In the genomic region with DNA sequence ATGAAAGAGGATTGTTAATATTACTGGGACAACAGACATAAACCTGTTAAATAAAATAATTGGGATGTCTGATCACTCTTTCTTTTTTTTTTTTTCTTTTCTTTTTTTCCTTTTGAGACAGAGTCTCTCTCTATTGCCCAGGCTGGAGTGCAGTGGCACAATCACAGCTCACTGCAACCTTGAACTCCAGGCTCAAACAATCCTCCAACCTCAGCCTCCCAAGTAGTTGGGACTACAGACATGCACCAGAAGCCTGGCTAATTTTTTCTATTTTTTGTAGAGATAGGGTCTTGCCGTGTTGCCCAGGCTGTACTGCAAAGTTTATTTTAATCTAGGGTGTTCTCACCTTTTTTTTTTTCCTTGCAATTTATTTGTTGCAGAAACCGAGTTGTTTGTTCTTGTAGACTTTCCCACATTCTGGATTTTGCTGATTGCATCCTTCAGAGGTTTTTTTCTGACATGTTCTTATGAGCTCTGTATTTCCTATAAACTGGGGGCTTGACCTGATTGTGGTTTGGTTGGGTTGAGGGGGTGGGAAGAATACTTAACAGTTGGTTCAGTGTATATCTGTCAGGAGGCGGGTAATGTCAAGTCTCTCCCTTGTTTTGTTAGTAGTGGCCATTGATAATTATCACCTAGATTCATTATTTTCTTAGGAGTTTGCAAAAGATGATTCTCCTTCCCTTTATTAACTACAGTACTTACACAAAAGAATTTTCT, we compare ENCODE assay signal across 13 cellular contexts.
DNase-seq lines count a peak whose midpoint lies in the region; ATAC-seq and TF ChIP-seq lines count a peak whose summit lies in the region.
"Had no signal": no experiment of that assay in that cellular context is flagged by ENCODE, and none has a peak within 500 bp of the region (broad histone marks: within the 10 kb centered on the region; RNA-seq: fewer than 3 reads in every experiment).

No MANE protein-coding gene starts in this region.

- peaks cover 38 to 39% of the 10 kb centered on the region in 2 donors for H3K4me1 Mint-ChIP-seq in natural killer cell treated with Interleukin-12 subunit alpha and Interleukin-12 subunit beta and Interleukin-15 and Interleukin-18, amount 100 ng/mL, for 72 hours (ENCODE audit: low read depth in 2 of 2)

- no peak overlapping the region for H3K4me3 ChIP-seq in brain microvascular endothelial cell (ENCODE audit: low read depth, low read length)
- H3K4me3 ChIP-seq: MG63 had no signal

- peak; percentile 74 to 84 for ATAC-seq in natural killer cell treated with Interleukin-12 subunit alpha and Interleukin-12 subunit beta and Interleukin-15 and Interleukin-18, amount 100 ng/mL, for 72 hours
- ATAC-seq in HG03469 (IDR thresholded peaks at IDR 0.05; ENCODE audit: unreplicated experiment) = no peak
- ATAC-seq in GM18870 (IDR thresholded peaks at IDR 0.05; ENCODE audit: unreplicated experiment) = no peak

- H3K27me3 Mint-ChIP-seq in natural killer cell treated with Interleukin-12 subunit alpha and Interleukin-12 subunit beta and Interleukin-15 and Interleukin-18, amount 100 ng/mL, for 72 hours = no peaks in the 10 kb centered on the region
- H3K27me3 Mint-ChIP-seq: stimulated activated naive B cell treated with anti-CD40 and anti-IgM and Interleukin-4, amounts not matched to agents 10 μg/mL and 1 μg/mL and 100 μg/mL, for 72 hours had no signal

- H3K36me3 Mint-ChIP-seq in natural killer cell treated with Interleukin-12 subunit alpha and Interleukin-12 subunit beta and Interleukin-15 and Interleukin-18, amount 100 ng/mL, for 72 hours = no peaks in the 10 kb centered on the region

- no peaks in the 10 kb centered on the region for H3K27me3 ChIP-seq in brain microvascular endothelial cell (replicated peaks)
- H3K27me3 ChIP-seq: MG63 had no signal

- H3K27ac Mint-ChIP-seq in natural killer cell treated with Interleukin-12 subunit alpha and Interleukin-12 subunit beta and Interleukin-15 and Interleukin-18, amount 100 ng/mL, for 72 hours = peak overlapping the region; percentile 80 to 84

- in situ Hi-C loops in brain microvascular endothelial cell (cut with HindIII; ENCODE audit: low pct_ligation_motif_present, low sequenced_read_pairs) = no loop called here

- H3K27ac ChIP-seq in brain microvascular endothelial cell = peak overlapping the region; percentile 41
- H3K27ac ChIP-seq: C4-2B had no signal

- TF ChIP-seq CTCF in brain microvascular endothelial cell (IDR thresholded peaks at IDR 0.05; ENCODE audit: low read depth, low read length, missing control alignments) = no peak

- H3K9me3 Mint-ChIP-seq in natural killer cell treated with Interleukin-12 subunit alpha and Interleukin-12 subunit beta and Interleukin-15 and Interleukin-18, amount 100 ng/mL, for 72 hours = no peaks in the 10 kb centered on the region
- H3K9me3 Mint-ChIP-seq: stimulated activated naive B cell treated with anti-CD40 and anti-IgM and Interleukin-4, amounts not matched to agents 10 μg/mL and 1 μg/mL and 100 μg/mL, for 72 hours had no signal

- H3K4me3 Mint-ChIP-seq in natural killer cell treated with Interleukin-12 subunit alpha and Interleukin-12 subunit beta and Interleukin-15 and Interleukin-18, amount 100 ng/mL, for 72 hours = peak overlapping the region; percentile 71
- H3K4me3 Mint-ChIP-seq: stimulated activated naive B cell treated with anti-CD40 and anti-IgM and Interleukin-4, amounts not matched to agents 10 μg/mL and 1 μg/mL and 100 μg/mL, for 72 hours had no signal

- DNase-seq in Daoy (ENCODE audit: low read depth) (peak; percentile 44), LHCN-M2 (ENCODE audit: low read depth) (peak; percentile 76), brain microvascular endothelial cell (peak; percentile 25), AG08395 (ENCODE audit: low spot score) (no peak)
- no peak for DNase-seq in natural killer cell treated with Interleukin-12 subunit alpha and Interleukin-12 subunit beta and Interleukin-15 and Interleukin-18, amount 100 ng/mL, for 72 hours (ENCODE audit: low spot score)
- no peak for DNase-seq in activated CD8-positive, alpha-beta memory T cell treated with anti-CD3 and anti-CD28 coated beads, Interleukin-2, amount 50 U/mL, for 4 hours
- DNase-seq: activated naive CD4-positive, alpha-beta T cell; stimulated activated CD4-positive, alpha-beta T cell treated with anti-CD3 and anti-CD28 coated beads, Interleukin-4, amount 100 ng/mL, for 24 hours; stimulated activated naive B cell treated with anti-CD40 and anti-IgM and Interleukin-4, amounts not matched to agents 10 μg/mL and 1 μg/mL and 100 μg/mL, for 72 hours had no signal

- H3K36me3 ChIP-seq in brain microvascular endothelial cell (replicated peaks) = no peaks in the 10 kb centered on the region
- H3K36me3 ChIP-seq: MG63 had no signal

Comparison
In these comparisons a context has a peak if more than half of its experiments do, and no peak if none do; other contexts are left out.
1. DNase-seq: peak in Daoy (single experiment), LHCN-M2 (single experiment) and brain microvascular endothelial cell (single experiment); none in natural killer cell treated with Interleukin-12 subunit alpha and Interleukin-12 subunit beta and Interleukin-15 and Interleukin-18, amount 100 ng/mL, for 72 hours (single experiment), AG08395 (single experiment) and activated CD8-positive, alpha-beta memory T cell treated with anti-CD3 and anti-CD28 coated beads, Interleukin-2, amount 50 U/mL, for 4 hours (single experiment).
2. ATAC-seq: peak in natural killer cell treated with Interleukin-12 subunit alpha and Interleukin-12 subunit beta and Interleukin-15 and Interleukin-18, amount 100 ng/mL, for 72 hours (2 of 2); none in HG03469 (single experiment) and GM18870 (single experiment).